ENCODE assay signal across 8 cellular contexts in genomic region chr9:105447814-105448812, GRCh38. TPM values are rescaled to one million over a fixed set of nuclear protein-coding genes. Genes with fewer than 3 reads are reported as not detected.
DNase-seq lines count a peak whose midpoint lies in the region; ATAC-seq and TF ChIP-seq lines count a peak whose summit lies in the region.

Gene FSD1L (plus strand): TSS chr9:105448034. CDS start chr9:105448221, 187 bp downstream.

- H3K27ac Mint-ChIP-seq in activated CD4-positive, alpha-beta T cell treated with anti-CD3 and anti-CD28 coated beads, Interleukin-2, amount 10 ng/mL, durations not matched to agents 24 days and 14 days: peak within 1 kb of the TSS; percentile 66

- peak within 1 kb of the TSS; percentile 99 for H3K4me3 ChIP-seq in coronary artery
- H3K4me3 ChIP-seq in left lung: peak within 1 kb of the TSS; percentile 62 to 80

- no peaks in the 10 kb centered on the region for H3K27me3 ChIP-seq in left lung

- DNase-seq in NCI-H510A treated with DMSO at 0.1 percent for 48 hours (lab: John Stamatoyannopoulos, UW): peak; percentile 89
- peak; percentile 96 for DNase-seq in activated CD4-positive, alpha-beta T cell treated with anti-CD3 and anti-CD28 coated beads, Interleukin-2, amount 10 ng/mL, durations not matched to agents 24 days and 14 days
- peak; percentile 93 for DNase-seq in coronary artery (ENCODE audit: low spot score)
- DNase-seq in left lung: peak; percentile 95 to 99
- DNase-seq in stimulated activated CD4-positive, alpha-beta T cell treated with anti-CD3 and anti-CD28 coated beads, Interleukin-2, amount 100 ng/mL, for 48 hours: peak; percentile 73 to 77

- peaks cover 0 to 19% of the 10 kb centered on the region in 2 donors for H3K4me1 ChIP-seq in left lung

- H3K9me3 ChIP-seq in left lung: no peaks in the 10 kb centered on the region

- no peaks in the 10 kb centered on the region for H3K36me3 Mint-ChIP-seq in activated CD4-positive, alpha-beta T cell treated with anti-CD3 and anti-CD28 coated beads, Interleukin-2, amount 10 ng/mL, durations not matched to agents 24 days and 14 days (ENCODE audit: low read depth)

- H3K9me3 Mint-ChIP-seq in activated CD4-positive, alpha-beta T cell treated with anti-CD3 and anti-CD28 coated beads, Interleukin-2, amount 10 ng/mL, durations not matched to agents 24 days and 14 days: no peaks in the 10 kb centered on the region

- peaks cover 22% of the 10 kb centered on the region for H3K4me1 Mint-ChIP-seq in activated CD4-positive, alpha-beta T cell treated with anti-CD3 and anti-CD28 coated beads, Interleukin-2, amount 10 ng/mL, durations not matched to agents 24 days and 14 days

- H3K27me3 Mint-ChIP-seq in activated CD4-positive, alpha-beta T cell treated with anti-CD3 and anti-CD28 coated beads, Interleukin-2, amount 10 ng/mL, durations not matched to agents 24 days and 14 days: peaks cover 6% of the 10 kb centered on the region

- peak within 1 kb of the TSS; percentile 91 for H3K4me3 Mint-ChIP-seq in activated CD4-positive, alpha-beta T cell treated with anti-CD3 and anti-CD28 coated beads, Interleukin-2, amount 10 ng/mL, durations not matched to agents 24 days and 14 days

- H3K27ac ChIP-seq in C4-2B (peak within 1 kb of the TSS; percentile 60), coronary artery (peak within 1 kb of the TSS; percentile 75 to 86), left lung (peak within 1 kb of the TSS; percentile 60 to 73)

- no peaks in the 10 kb centered on the region for H3K36me3 ChIP-seq in left lung

- intact Hi-C loops in activated CD4-positive, alpha-beta T cell treated with anti-CD3 and anti-CD28 coated beads, Interleukin-2, amount 10 ng/mL, durations not matched to agents 24 days and 14 days (cut with micrococcal nuclease): loop anchor here (10.0 kb wide), 1 partner anchor 247 kb away; the partner anchor contains the start of gene TMEM38B
- intact Hi-C loops in left lung (cut with DNase I): no loop called here

- ATAC-seq in GM19324 (IDR thresholded peaks at IDR 0.05; ENCODE audit: low FRiP score, unreplicated experiment) (peak; percentile 97), HG03457 (IDR thresholded peaks at IDR 0.05; ENCODE audit: unreplicated experiment) (peak; percentile 88), left lung (peak; percentile 99)

- TF ChIP-seq CTCF in C4-2B (conservative IDR thresholded peaks at IDR 0.05): no peak; the same call in 1 of the 2 replicates
- no peak for TF ChIP-seq CTCF in coronary artery (IDR thresholded peaks at IDR 0.05)
- no peak for TF ChIP-seq CTCF in left lung (IDR thresholded peaks at IDR 0.05)

RNA-seq across cellular contexts. Expression of gene FSD1L, which starts in this region (rescaled TPM):
- total RNA-seq in activated CD4-positive, alpha-beta T cell treated with anti-CD3 and anti-CD28 coated beads, Interleukin-2, amount 10 ng/mL, durations not matched to agents 24 days and 14 days: 4.4 and 4.8 TPM in 2 replicates
- total RNA-seq in left lung: 1 to 10 TPM; 3.7 to 6.4 TPM

Comparison
In these comparisons a context has a peak if more than half of its experiments do, and no peak if none do; other contexts are left out.
1. Peak in every context shown above with its lines: DNase-seq, ATAC-seq, H3K4me3 ChIP-seq and H3K27ac ChIP-seq.